11 cellular contexts compared by ENCODE assay signal in genomic region chr1:43550598-43551246, GRCh38. TPM values are rescaled to one million over a fixed set of nuclear protein-coding genes. Genes with fewer than 3 reads are reported as not detected.
DNase-seq lines count a peak whose midpoint lies in the region; ATAC-seq, FAIRE-seq and TF ChIP-seq lines count a peak whose summit lies in the region.
"Had no signal": no experiment of that assay in that cellular context is flagged by ENCODE, and none has a peak within 500 bp of the region (broad histone marks: within the 10 kb centered on the region; RNA-seq: fewer than 3 reads in every experiment).

No MANE protein-coding gene starts in this region.

- H3K4me1 ChIP-seq in keratinocyte (ENCODE audit: control insufficient read depth, extremely low read depth, insufficient read depth, low read length): peaks cover 61% of the 10 kb centered on the region
- H3K4me1 ChIP-seq in stomach smooth muscle (ENCODE audit: control insufficient read depth, insufficient read depth, low read length): peaks cover 23% of the 10 kb centered on the region

- no peak overlapping the region for H3K27ac Mint-ChIP-seq in T-helper 1 cell treated with Interleukin-12 subunit alpha and Interleukin-12 subunit beta and Interleukin-4 antibody, amounts not matched to agents 30 μg/mL and 1 μg/mL, for 36 hours
- H3K27ac Mint-ChIP-seq in activated T-helper 17 cell treated with anti-CD3 and anti-CD28 coated beads, Interleukin-2, amount 50 U/mL, for 72 hours: peak overlapping the region; percentile 68
- H3K27ac Mint-ChIP-seq: stimulated activated naive CD8-positive, alpha-beta T cell treated with anti-CD3 and anti-CD28 coated beads, Interleukin-15, Interleukin-2, amounts not matched to agents 100 ng/mL and 50 ng/mL, for 24 hours had no signal

- no peak overlapping the region for H2AFZ ChIP-seq in keratinocyte (ENCODE audit: control insufficient read depth, low read length)

- H3K9me3 Mint-ChIP-seq in T-helper 1 cell treated with Interleukin-12 subunit alpha and Interleukin-12 subunit beta and Interleukin-4 antibody, amounts not matched to agents 30 μg/mL and 1 μg/mL, for 36 hours: no peaks in the 10 kb centered on the region
- no peaks in the 10 kb centered on the region for H3K9me3 Mint-ChIP-seq in activated T-helper 17 cell treated with anti-CD3 and anti-CD28 coated beads, Interleukin-2, amount 50 U/mL, for 72 hours
- H3K9me3 Mint-ChIP-seq: stimulated activated naive CD8-positive, alpha-beta T cell treated with anti-CD3 and anti-CD28 coated beads, Interleukin-15, Interleukin-2, amounts not matched to agents 100 ng/mL and 50 ng/mL, for 24 hours had no signal

- peak overlapping the region; percentile 99 for H3K4me2 ChIP-seq in keratinocyte (ENCODE audit: control insufficient read depth, extremely low read depth, insufficient read depth, low read depth, low read length)

- peaks cover 16% of the 10 kb centered on the region for H3K27me3 Mint-ChIP-seq in T-helper 1 cell treated with Interleukin-12 subunit alpha and Interleukin-12 subunit beta and Interleukin-4 antibody, amounts not matched to agents 30 μg/mL and 1 μg/mL, for 36 hours (ENCODE audit: low read depth)
- peaks cover 12% of the 10 kb centered on the region for H3K27me3 Mint-ChIP-seq in activated T-helper 17 cell treated with anti-CD3 and anti-CD28 coated beads, Interleukin-2, amount 50 U/mL, for 72 hours

- H3K36me3 ChIP-seq in keratinocyte (ENCODE audit: control insufficient read depth in 2 of 2, extremely low read depth in 1 of 2, insufficient read depth in 2 of 2, low read length in 2 of 2) (peaks cover 29 to 56% of the 10 kb centered on the region in 2 experiments), stomach smooth muscle (ENCODE audit: control insufficient read depth in 2 of 2, insufficient read depth in 2 of 2, low read length in 2 of 2) (peaks cover 9 to 17% of the 10 kb centered on the region in 2 donors)

- no peaks in the 10 kb centered on the region for H3K36me3 Mint-ChIP-seq in T-helper 1 cell treated with Interleukin-12 subunit alpha and Interleukin-12 subunit beta and Interleukin-4 antibody, amounts not matched to agents 30 μg/mL and 1 μg/mL, for 36 hours (ENCODE audit: low read depth)
- no peaks in the 10 kb centered on the region for H3K36me3 Mint-ChIP-seq in activated T-helper 17 cell treated with anti-CD3 and anti-CD28 coated beads, Interleukin-2, amount 50 U/mL, for 72 hours (ENCODE audit: low read depth)

- H3K4me3 ChIP-seq in keratinocyte (ENCODE audit: control insufficient read depth in 2 of 3, extremely low read depth in 1 of 3, insufficient read depth in 2 of 3, low read depth in 1 of 3, low read length in 3 of 3) (peak overlapping the region; percentile 31 to 83 (median 73)), stomach smooth muscle (ENCODE audit: low read length in 2 of 2) (peak overlapping the region in 1 of 2 donors; percentile 63)

- FAIRE-seq in keratinocyte (lab: Jason Lieb, UNC): peak; percentile 73
- FAIRE-seq: A204.1 had no signal

- no peaks in the 10 kb centered on the region for H3K9me3 ChIP-seq in keratinocyte (ENCODE audit: control insufficient read depth, low read depth, low read length)
- H3K9me3 ChIP-seq in stomach smooth muscle (ENCODE audit: control insufficient read depth in 2 of 2, low read length in 2 of 2): no peaks in the 10 kb centered on the region

- H3K4me1 Mint-ChIP-seq in T-helper 1 cell treated with Interleukin-12 subunit alpha and Interleukin-12 subunit beta and Interleukin-4 antibody, amounts not matched to agents 30 μg/mL and 1 μg/mL, for 36 hours (ENCODE audit: low read depth): peaks cover 7% of the 10 kb centered on the region
- H3K4me1 Mint-ChIP-seq in activated T-helper 17 cell treated with anti-CD3 and anti-CD28 coated beads, Interleukin-2, amount 50 U/mL, for 72 hours: peaks cover 15% of the 10 kb centered on the region

- no peaks in the 10 kb centered on the region for H3K9me1 ChIP-seq in keratinocyte (ENCODE audit: control insufficient read depth, extremely low read depth, insufficient read depth, low read length)

- DNase-seq in T-helper 1 cell (no peak), keratinocyte (ENCODE audit: low read depth, low spot score) (no peak)
- DNase-seq in effector CD4-positive, alpha-beta T cell: no peak
- DNase-seq: KBM-7 had no signal

- no peak for TF ChIP-seq CTCF in keratinocyte (optimal IDR thresholded peaks at IDR 0.05 in 1 of 3, IDR thresholded peaks at IDR 0.05 in 1 of 3, conservative IDR thresholded peaks at IDR 0.05 in 1 of 3; ENCODE audit: extremely low read depth in 1 of 3, insufficient read depth in 2 of 3, low read length in 3 of 3)

- no peaks in the 10 kb centered on the region for H3K27me3 ChIP-seq in keratinocyte (ENCODE audit: control insufficient read depth, extremely low read depth, insufficient read depth, low read length)
- H3K27me3 ChIP-seq in stomach smooth muscle (ENCODE audit: control insufficient read depth in 1 of 2, insufficient read depth in 2 of 2, low read length in 2 of 2): no peaks in the 10 kb centered on the region

- peaks cover 71% of the 10 kb centered on the region for H3K79me2 ChIP-seq in keratinocyte (ENCODE audit: control insufficient read depth, insufficient read depth, low read length)

- H3K4me3 Mint-ChIP-seq in T-helper 1 cell treated with Interleukin-12 subunit alpha and Interleukin-12 subunit beta and Interleukin-4 antibody, amounts not matched to agents 30 μg/mL and 1 μg/mL, for 36 hours: peak overlapping the region; percentile 53
- H3K4me3 Mint-ChIP-seq in activated T-helper 17 cell treated with anti-CD3 and anti-CD28 coated beads, Interleukin-2, amount 50 U/mL, for 72 hours: peak overlapping the region; percentile 66
- H3K4me3 Mint-ChIP-seq: stimulated activated naive CD8-positive, alpha-beta T cell treated with anti-CD3 and anti-CD28 coated beads, Interleukin-15, Interleukin-2, amounts not matched to agents 100 ng/mL and 50 ng/mL, for 24 hours had no signal

- dilution Hi-C loops in keratinocyte (cut with MboI; ENCODE audit: extremely low pct_ligation_motif_present, low sequenced_read_pairs): no loop called here

- H3K27ac ChIP-seq in keratinocyte (ENCODE audit: control insufficient read depth, insufficient read depth, low read length) (peak overlapping the region; percentile 96), stomach smooth muscle (ENCODE audit: low read length) (peak overlapping the region; percentile 11)

- H4K20me1 ChIP-seq in keratinocyte (ENCODE audit: control insufficient read depth, extremely low read depth, insufficient read depth, low read length): peaks cover 3% of the 10 kb centered on the region

- no peak for ATAC-seq in activated T-helper 17 cell treated with anti-CD3 and anti-CD28 coated beads, Interleukin-2, amount 50 U/mL, for 72 hours (replicated peaks)
- ATAC-seq in GM21737 (IDR thresholded peaks at IDR 0.05; ENCODE audit: unreplicated experiment) (no peak), HG02623 (IDR thresholded peaks at IDR 0.05; ENCODE audit: unreplicated experiment) (no peak)

- H3K9ac ChIP-seq in keratinocyte (ENCODE audit: control insufficient read depth, extremely low read depth, insufficient read depth, low read length): peak overlapping the region; percentile 79
- H3K9ac ChIP-seq in stomach smooth muscle (ENCODE audit: low read length in 2 of 2): no peak overlapping the region

RNA-seq across cellular contexts. Expression of gene PTPRF, which starts 20.0 kb away (rescaled TPM):
- 10 to 100 TPM in 1 of 2 donors, 1 to 10 TPM in 1; 6.3 to 30.7 TPM for total RNA-seq in activated T-helper 17 cell treated with anti-CD3 and anti-CD28 coated beads, Interleukin-2, amount 50 U/mL, for 72 hours
- 161 to 204 TPM (median 198 TPM) in 3 replicates for polyA plus RNA-seq in keratinocyte
- 47.7 TPM for polyA plus RNA-seq in keratinocyte (2011; ENCODE audit: low read depth)
- polyA plus RNA-seq in keratinocyte (2011; cell fraction: cytosol; rRNA removed): 67.3 and 89.8 TPM in 2 replicates
- 456 and 469 TPM in 2 replicates for polyA plus RNA-seq in keratinocyte (2011; cell fraction: nucleus; rRNA removed)
- 140 and 276 TPM in 2 replicates for polyA plus RNA-seq in keratinocyte (2012; ENCODE audit: low replicate concordance)
- 497 to 995 TPM (median 539 TPM) in 3 replicates for polyA minus RNA-seq in keratinocyte
- polyA minus RNA-seq in keratinocyte (2011; cell fraction: cytosol; rRNA and poly(A)+ RNA removed): 232 TPM
- polyA minus RNA-seq in keratinocyte (2011; cell fraction: nucleus; rRNA and poly(A)+ RNA removed): 824 and 949 TPM in 2 replicates
